ENCODE assay signal across 8 cellular contexts in genomic region chr4:133148690-133149363, GRCh38. TPM values are rescaled to one million over a fixed set of nuclear protein-coding genes. Genes with fewer than 3 reads are reported as not detected.
DNase-seq lines count a peak whose midpoint lies in the region; ATAC-seq lines count a peak whose summit lies in the region.

Gene PCDH10 (plus strand): TSS chr4:133149294. CDS start chr4:133150141, 847 bp downstream.

- no peak within 1 kb of the TSS for H3K14ac ChIP-seq in trophoblast cell (ENCODE audit: low read length)

- peaks cover 38% of the 10 kb centered on the region for H3K27me3 ChIP-seq in trophoblast cell (ENCODE audit: insufficient read depth, low read length)

- H4K12ac ChIP-seq in trophoblast cell (ENCODE audit: low read depth, low read length), result no peak within 1 kb of the TSS

- WGBS in trophoblast cell (ENCODE audit: extremely low coverage, insufficient coverage, insufficient read length), result no CpG with 5 or more reads among the region's 38 CpGs

- peak within 1 kb of the TSS; percentile 99 for H3K4me2 ChIP-seq in trophoblast cell (ENCODE audit: low read length)

- no peaks in the 10 kb centered on the region for H3K36me3 ChIP-seq in trophoblast cell (ENCODE audit: control insufficient read depth in 1 of 2, insufficient read depth in 2 of 2, low read length in 2 of 2)

- no peaks in the 10 kb centered on the region for H3K79me2 ChIP-seq in trophoblast cell (ENCODE audit: control insufficient read depth, insufficient read depth, low read length, poor library complexity)

- ATAC-seq in activated CD4-positive, CD25-positive, alpha-beta regulatory T cell treated with anti-CD3 and anti-CD28 coated beads, Interleukin-2, amount 50 U/mL, for 24 hours, result peak; percentile 36 to 55
- ATAC-seq in HG03045 (IDR thresholded peaks at IDR 0.05; ENCODE audit: unreplicated experiment) (peak; percentile 80), left ventricle myocardium superior (peak; percentile 98), GM21529 (IDR thresholded peaks at IDR 0.05; ENCODE audit: unreplicated experiment) (no peak)

- H3K9me3 ChIP-seq in trophoblast cell (ENCODE audit: insufficient read depth, low read depth, low read length), result peaks cover 5% of the 10 kb centered on the region

- no peaks in the 10 kb centered on the region for H3K79me1 ChIP-seq in trophoblast cell (ENCODE audit: low read length)

- DNase-seq in activated CD4-positive, CD25-positive, alpha-beta regulatory T cell (lab: John Stamatoyannopoulos, UW), result no peak
- DNase-seq in NCI-H69 (lab: John Stamatoyannopoulos, UW) (peak; percentile 82), anterior cingulate cortex (lab: John Stamatoyannopoulos, UW) (peak; percentile 66 to 99 (median 98)), left ventricle myocardium superior (peak; percentile 88), trophoblast cell (peak; percentile 71 to 81)

- no peak within 1 kb of the TSS for H4K8ac ChIP-seq in trophoblast cell (ENCODE audit: low read depth, low read length)

- no peak within 1 kb of the TSS for H3K23ac ChIP-seq in trophoblast cell (ENCODE audit: low read length)

- no peak within 1 kb of the TSS for H2BK120ac ChIP-seq in trophoblast cell (ENCODE audit: insufficient read depth, low read length, poor library complexity)

- peak within 1 kb of the TSS; percentile 8 for H4K91ac ChIP-seq in trophoblast cell (ENCODE audit: low read depth, low read length)

- no peak within 1 kb of the TSS for H3K18ac ChIP-seq in trophoblast cell (ENCODE audit: low read length)

- H3K4me1 ChIP-seq in trophoblast cell (ENCODE audit: control insufficient read depth in 1 of 2, insufficient read depth in 2 of 2, low read length in 2 of 2), result peaks cover 20 to 24% of the 10 kb centered on the region in 2 experiments

- no peak within 1 kb of the TSS for H2BK5ac ChIP-seq in trophoblast cell (ENCODE audit: low read depth, low read length, poor library complexity)

- H2AK5ac ChIP-seq in trophoblast cell (ENCODE audit: low read length), result no peak within 1 kb of the TSS

- peak within 1 kb of the TSS; percentile 73 for H3K9ac ChIP-seq in trophoblast cell (ENCODE audit: low read length)

- no peak within 1 kb of the TSS for H2BK12ac ChIP-seq in trophoblast cell (ENCODE audit: low read length)

- peak within 1 kb of the TSS; percentile 74 for H3K4me3 ChIP-seq in trophoblast cell (ENCODE audit: low read depth, low read length)

- no peak within 1 kb of the TSS for H3K4ac ChIP-seq in trophoblast cell (ENCODE audit: low read depth, low read length)

- H3K27ac ChIP-seq in trophoblast cell (ENCODE audit: low read depth, low read length), result no peak within 1 kb of the TSS

- intact Hi-C loops in left ventricle myocardium superior (cut with micrococcal nuclease), result no loop called here

- peak within 1 kb of the TSS; percentile 93 for H2AFZ ChIP-seq in trophoblast cell (ENCODE audit: insufficient read depth, low read length, poor library complexity)

RNA-seq across cellular contexts. Expression of gene PCDH10, which starts in this region (rescaled TPM):
- total RNA-seq in left ventricle myocardium superior, result 0.05 TPM
- polyA plus RNA-seq in trophoblast cell (2013), result 7.7 and 8.3 TPM in 2 replicates

Comparison
In these comparisons a context has a peak if more than half of its experiments do, and no peak if none do; other contexts are left out.
1. Peak in DNase-seq and ATAC-seq in left ventricle myocardium superior; RNA of the gene not detected or under 1 TPM.
2. DNase-seq: peak in NCI-H69 (single experiment), anterior cingulate cortex (58 of 58) and trophoblast cell (2 of 2); none in activated CD4-positive, CD25-positive, alpha-beta regulatory T cell (0 of 4).